Comparison of ENCODE assay signal across 18 cellular contexts in genomic region chr20:50089140-50089786, GRCh38. TPM values are rescaled to one million over a fixed set of nuclear protein-coding genes. Genes with fewer than 3 reads are reported as not detected.
DNase-seq lines count a peak whose midpoint lies in the region; ATAC-seq and TF ChIP-seq lines count a peak whose summit lies in the region.
"Had no signal": no experiment of that assay in that cellular context is flagged by ENCODE, and none has a peak within 500 bp of the region (broad histone marks: within the 10 kb centered on the region; RNA-seq: fewer than 3 reads in every experiment).

No MANE protein-coding gene starts in this region.

- H3K4me2 ChIP-seq in Karpas-422 (ENCODE audit: low read depth, low read length, poor library complexity, severe bottlenecking), result no peak overlapping the region

- TF ChIP-seq CTCF in left ventricle myocardium inferior (IDR thresholded peaks at IDR 0.05; ENCODE audit: borderline replicate concordance), result no peak

- peak overlapping the region; percentile 12 for H3K27ac ChIP-seq in left ventricle myocardium inferior (replicated peaks)
- no peak overlapping the region for H3K27ac ChIP-seq in Karpas-422 (ENCODE audit: low read length)
- H3K27ac ChIP-seq: neutrophil, right atrium auricular region, SJCRH30 had no signal

- H3K27me3 ChIP-seq in left ventricle myocardium inferior (ENCODE audit: low read depth) (no peaks in the 10 kb centered on the region), Karpas-422 (ENCODE audit: low read length) (no peaks in the 10 kb centered on the region)
- H3K27me3 ChIP-seq: neutrophil, right atrium auricular region, SJCRH30 had no signal

- H3K27ac Mint-ChIP-seq in activated CD4-positive, alpha-beta memory T cell treated with anti-CD3 and anti-CD28 coated beads, Interleukin-2, amount 10 ng/mL, durations not matched to agents 7 days and 5 days, result peak overlapping the region; percentile 37
- H3K27ac Mint-ChIP-seq in naive B cell, result peak overlapping the region in 4 of 6 donors; percentile 0 to 79 (median 45)
- H3K27ac Mint-ChIP-seq: mesothelial cell of epicardium had no signal

- H3K36me3 Mint-ChIP-seq in activated CD4-positive, alpha-beta memory T cell treated with anti-CD3 and anti-CD28 coated beads, Interleukin-2, amount 10 ng/mL, durations not matched to agents 7 days and 5 days (ENCODE audit: low read depth), result peaks cover 30% of the 10 kb centered on the region
- H3K36me3 Mint-ChIP-seq in naive B cell, result peaks cover 0 to 11% of the 10 kb centered on the region in 2 donors

- H3K9me3 ChIP-seq in left ventricle myocardium inferior (replicated peaks) (no peaks in the 10 kb centered on the region), Karpas-422 (ENCODE audit: low read length) (no peaks in the 10 kb centered on the region)
- H3K9me3 ChIP-seq: neutrophil, right atrium auricular region, SJCRH30 had no signal

- H3K9me3 Mint-ChIP-seq in activated CD4-positive, alpha-beta memory T cell treated with anti-CD3 and anti-CD28 coated beads, Interleukin-2, amount 10 ng/mL, durations not matched to agents 7 days and 5 days, result no peaks in the 10 kb centered on the region
- H3K9me3 Mint-ChIP-seq in naive B cell, result no peaks in the 10 kb centered on the region
- H3K9me3 Mint-ChIP-seq: mesothelial cell of epicardium had no signal

- no peak for ATAC-seq in Right ventricle myocardium superior (ENCODE audit: poor library complexity)
- ATAC-seq in naive B cell (ENCODE audit: low read depth in 2 of 2), result no peak
- ATAC-seq in HG02970 (IDR thresholded peaks at IDR 0.05; ENCODE audit: low FRiP score, unreplicated experiment), result no peak
- ATAC-seq: GM12878 had no signal

- no peaks in the 10 kb centered on the region for H3K27me3 Mint-ChIP-seq in activated CD4-positive, alpha-beta memory T cell treated with anti-CD3 and anti-CD28 coated beads, Interleukin-2, amount 10 ng/mL, durations not matched to agents 7 days and 5 days
- no peaks in the 10 kb centered on the region for H3K27me3 Mint-ChIP-seq in naive B cell

- H3K79me2 ChIP-seq in Karpas-422 (ENCODE audit: low read length), result peaks cover 47% of the 10 kb centered on the region

- H2AFZ ChIP-seq in Karpas-422 (ENCODE audit: low read length), result no peak overlapping the region

- DNase-seq in left ventricle myocardium inferior (no peak), Right ventricle myocardium superior (no peak), naive B cell (no peak), Karpas-422 (no peak), NCI-H510A (lab: John Stamatoyannopoulos, UW) (no peak)
- no peak for DNase-seq in activated CD4-positive, alpha-beta memory T cell treated with anti-CD3 and anti-CD28 coated beads, Interleukin-2, amount 10 ng/mL, durations not matched to agents 7 days and 5 days
- no peak for DNase-seq in stimulated activated naive CD4-positive, alpha-beta T cell treated with Interleukin-2 at 50 U/mL for 16 hours (lab: John Stamatoyannopoulos, UW)
- DNase-seq: activated CD4-positive, alpha-beta T cell treated with anti-CD3 and anti-CD28 coated beads for 4 hours; foreskin fibroblast; KBM-7; NCI-H2029; NCI-H524 treated with DMSO at 0.1 percent for 48 hours; SJCRH30 had no signal

- no peaks in the 10 kb centered on the region for H3K9me2 ChIP-seq in Karpas-422 (replicated peaks; ENCODE audit: insufficient read depth, low read length)

- H3K4me3 ChIP-seq in left ventricle myocardium inferior (no peak overlapping the region), Karpas-422 (ENCODE audit: low read length) (no peak overlapping the region)
- H3K4me3 ChIP-seq: GM12878, right atrium auricular region, SJCRH30 had no signal

- intact Hi-C loops in left ventricle myocardium inferior (cut with micrococcal nuclease), result no loop called here
- intact Hi-C loops in Right ventricle myocardium superior (cut with DNase I), result loop anchor here (5.0 kb wide), 1 partner anchor 107 kb away; the partner anchor contains the start of gene SNAI1

- H3K4me1 ChIP-seq in left ventricle myocardium inferior (peaks cover 68% of the 10 kb centered on the region), Karpas-422 (ENCODE audit: low read length) (peaks cover 12% of the 10 kb centered on the region)

- peaks cover 40% of the 10 kb centered on the region for H4K20me1 ChIP-seq in Karpas-422 (ENCODE audit: insufficient read depth, low read depth, low read length)

- POLR2A ChIA-PET in activated CD4-positive, alpha-beta memory T cell treated with anti-CD3 and anti-CD28 coated beads, Interleukin-2, amount 10 ng/mL, durations not matched to agents 7 days and 5 days (lab: Charles Lee), result interaction anchor here (1.0 kb wide), 1 partner anchor 11 kb away, joined by 4 read pairs; no protein-coding TSS in a partner anchor

- CTCF ChIA-PET in activated CD4-positive, alpha-beta memory T cell treated with anti-CD3 and anti-CD28 coated beads, Interleukin-2, amount 10 ng/mL, durations not matched to agents 7 days and 5 days (lab: Charles Lee), result interaction anchor here (1.9 kb wide), 1 partner anchor 18 kb away, joined by 8 read pairs; no protein-coding TSS in a partner anchor

- H3K4me3 Mint-ChIP-seq in activated CD4-positive, alpha-beta memory T cell treated with anti-CD3 and anti-CD28 coated beads, Interleukin-2, amount 10 ng/mL, durations not matched to agents 7 days and 5 days, result no peak overlapping the region
- no peak overlapping the region for H3K4me3 Mint-ChIP-seq in naive B cell
- H3K4me3 Mint-ChIP-seq: mesothelial cell of epicardium had no signal

- H3K36me3 ChIP-seq in left ventricle myocardium inferior (peaks cover 17% of the 10 kb centered on the region), Karpas-422 (ENCODE audit: insufficient read depth, low read length) (peaks cover 5% of the 10 kb centered on the region; the same call in 1 of the 2 replicates)

- H3K4me1 Mint-ChIP-seq in activated CD4-positive, alpha-beta memory T cell treated with anti-CD3 and anti-CD28 coated beads, Interleukin-2, amount 10 ng/mL, durations not matched to agents 7 days and 5 days, result peaks cover 17% of the 10 kb centered on the region
- peaks cover 13 to 27% (median 20%) of the 10 kb centered on the region in 3 donors for H3K4me1 Mint-ChIP-seq in naive B cell

- no peak overlapping the region for H3K9ac ChIP-seq in Karpas-422 (ENCODE audit: low read length)

RNA-seq across cellular contexts. Expression of gene UBE2V1, which starts 23.7 kb away (rescaled TPM):
- 77.1 TPM for total RNA-seq in left ventricle myocardium inferior
- total RNA-seq in Right ventricle myocardium superior, result 77.8 TPM
- total RNA-seq in activated CD4-positive, alpha-beta memory T cell treated with anti-CD3 and anti-CD28 coated beads, Interleukin-2, amount 10 ng/mL, durations not matched to agents 7 days and 5 days, result 100 to 1,000 TPM; 153 to 154 TPM
- 100 to 1,000 TPM in 5 of 6 donors, 10 to 100 TPM in 1; 99.3 to 153 (median 113) TPM for polyA plus RNA-seq in naive B cell (ENCODE audit: low read depth in 6 of 6)
- 76.7 and 95.6 TPM in 2 replicates for total RNA-seq in Karpas-422 (2014; rRNA removed; shearing (Covaris generic); ENCODE audit: low replicate concordance)
